In the genomic region with DNA sequence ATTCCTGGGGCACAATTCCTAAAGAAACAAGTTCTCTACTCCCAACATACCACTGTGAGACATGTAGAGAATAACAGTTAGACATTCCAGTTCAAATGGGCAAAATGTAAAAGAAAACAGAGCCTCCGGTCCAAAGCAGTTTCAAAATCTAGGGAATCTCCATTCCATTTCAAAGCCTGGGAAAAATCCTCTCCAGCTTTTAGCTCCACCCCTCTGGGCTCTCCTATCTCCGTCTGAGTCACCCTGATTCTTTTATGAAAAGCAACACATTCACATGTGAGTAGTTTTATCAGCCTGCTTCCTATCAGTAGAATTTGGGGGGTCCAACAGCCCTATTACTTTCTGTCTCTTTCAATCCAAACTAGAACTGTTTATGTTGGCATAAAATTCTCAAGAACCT, we compare ENCODE assay signal across 10 cellular contexts. TPM values are rescaled to one million over a fixed set of nuclear protein-coding genes. Genes with fewer than 3 reads are reported as not detected.
A peak's percentile ranks its signal among the peaks of the same experiment; 100 is the strongest.
DNase-seq lines count a peak whose midpoint lies in the region; ATAC-seq and TF ChIP-seq lines count a peak whose summit lies in the region.
"Had no signal": no experiment of that assay in that cellular context is flagged by ENCODE, and none has a peak within 500 bp of the region (broad histone marks: within the 10 kb centered on the region; RNA-seq: fewer than 3 reads in every experiment).

No MANE protein-coding gene starts in this region.

- H3K27me3 ChIP-seq in H7 (ENCODE audit: control insufficient read depth, insufficient read depth, low read length) (no peaks in the 10 kb centered on the region), foreskin keratinocyte (no peaks in the 10 kb centered on the region)
- H3K27me3 ChIP-seq: esophagus squamous epithelium had no signal

- intact Hi-C loops in activated T-helper 2 cell treated with anti-CD3 and anti-CD28 coated beads, Interferon-gamma antibody, Interleukin-2, Interleukin-4, amounts not matched to agents 10 μg/mL and 5 μg/mL and 100 μg/mL, durations not matched to agents 14 hours and 24 hours and 36 hours (cut with micrococcal nuclease): loop anchor here (5.0 kb wide), 4 partner anchors 112 to 292 kb away; partner anchors contain the start of genes FAM110A, RBCK1, SRXN1 and ZCCHC3
- intact Hi-C loops in Calu3 (cut with micrococcal nuclease; ENCODE audit: unreplicated experiment): no loop called here

- TF ChIP-seq CTCF in foreskin keratinocyte (conservative IDR thresholded peaks at IDR 0.05) (no peak), Calu3 (IDR thresholded peaks at IDR 0.05; ENCODE audit: unreplicated experiment) (no peak)

- no peaks in the 10 kb centered on the region for H3K27me3 Mint-ChIP-seq in T-cell
- no peaks in the 10 kb centered on the region for H3K27me3 Mint-ChIP-seq in activated T-helper 2 cell treated with anti-CD3 and anti-CD28 coated beads, Interferon-gamma antibody, Interleukin-2, Interleukin-4, amounts not matched to agents 10 μg/mL and 5 μg/mL and 100 μg/mL, durations not matched to agents 14 hours and 24 hours and 36 hours (ENCODE audit: low read depth)
- no peaks in the 10 kb centered on the region for H3K27me3 Mint-ChIP-seq in Calu3 (ENCODE audit: unreplicated experiment)

- H3K36me3 ChIP-seq in H7 (replicated peaks; ENCODE audit: control insufficient read depth, insufficient read depth, low read length): peaks cover 3% of the 10 kb centered on the region; the same call in 1 of the 2 replicates
- H3K36me3 ChIP-seq: esophagus squamous epithelium had no signal

- peaks cover 91 to 100% (median 93%) of the 10 kb centered on the region in 3 donors for H3K4me1 Mint-ChIP-seq in T-cell
- H3K4me1 Mint-ChIP-seq in stimulated activated effector memory CD8-positive, alpha-beta T cell treated with anti-CD3 and anti-CD28 coated beads, Interleukin-12 subunit alpha, Interleukin-12 subunit beta, amount 100 ng/mL, for 72 hours: peaks cover 94% of the 10 kb centered on the region
- peaks cover 60% of the 10 kb centered on the region for H3K4me1 Mint-ChIP-seq in activated T-helper 2 cell treated with anti-CD3 and anti-CD28 coated beads, Interferon-gamma antibody, Interleukin-2, Interleukin-4, amounts not matched to agents 10 μg/mL and 5 μg/mL and 100 μg/mL, durations not matched to agents 14 hours and 24 hours and 36 hours (ENCODE audit: low read depth)
- peaks cover 33% of the 10 kb centered on the region for H3K4me1 Mint-ChIP-seq in Calu3 (ENCODE audit: low read depth, unreplicated experiment)

- ATAC-seq in T-cell (replicated peaks in 1 of 4): no peak
- peak; percentile 25 for ATAC-seq in foreskin keratinocyte
- ATAC-seq in stimulated activated effector memory CD8-positive, alpha-beta T cell treated with anti-CD3 and anti-CD28 coated beads, Interleukin-12 subunit alpha, Interleukin-12 subunit beta, amount 100 ng/mL, for 72 hours: no peak
- no peak for ATAC-seq in GM21786 (IDR thresholded peaks at IDR 0.05; ENCODE audit: unreplicated experiment)

- H3K4me3 Mint-ChIP-seq in T-cell (peak overlapping the region in 2 of 3 donors; percentile 26 to 91), Calu3 (ENCODE audit: low read depth, unreplicated experiment) (no peak overlapping the region)
- H3K4me3 Mint-ChIP-seq in stimulated activated effector memory CD8-positive, alpha-beta T cell treated with anti-CD3 and anti-CD28 coated beads, Interleukin-12 subunit alpha, Interleukin-12 subunit beta, amount 100 ng/mL, for 72 hours: no peak overlapping the region
- no peak overlapping the region for H3K4me3 Mint-ChIP-seq in activated T-helper 2 cell treated with anti-CD3 and anti-CD28 coated beads, Interferon-gamma antibody, Interleukin-2, Interleukin-4, amounts not matched to agents 10 μg/mL and 5 μg/mL and 100 μg/mL, durations not matched to agents 14 hours and 24 hours and 36 hours (ENCODE audit: low read depth)
- H3K4me3 Mint-ChIP-seq: T-helper 2 cell treated with Interferon-gamma antibody and Interleukin-4, amounts not matched to agents 5 μg/mL and 100 μg/mL, for 36 hours had no signal

- CTCF ChIA-PET in T-cell (lab: Charles Lee): no interaction called here
- CTCF ChIA-PET in Calu3 (lab: Charles Lee): no interaction called here

- H3K27ac Mint-ChIP-seq in T-cell (peak overlapping the region in 1 of 2 donors; percentile 44), Calu3 (ENCODE audit: unreplicated experiment) (no peak overlapping the region)
- peak overlapping the region; percentile 1 for H3K27ac Mint-ChIP-seq in stimulated activated effector memory CD8-positive, alpha-beta T cell treated with anti-CD3 and anti-CD28 coated beads, Interleukin-12 subunit alpha, Interleukin-12 subunit beta, amount 100 ng/mL, for 72 hours
- H3K27ac Mint-ChIP-seq in activated T-helper 2 cell treated with anti-CD3 and anti-CD28 coated beads, Interferon-gamma antibody, Interleukin-2, Interleukin-4, amounts not matched to agents 10 μg/mL and 5 μg/mL and 100 μg/mL, durations not matched to agents 14 hours and 24 hours and 36 hours: no peak overlapping the region
- H3K27ac Mint-ChIP-seq: T-helper 2 cell treated with Interferon-gamma antibody and Interleukin-4, amounts not matched to agents 5 μg/mL and 100 μg/mL, for 36 hours had no signal

- H3K27ac ChIP-seq in foreskin keratinocyte: peak overlapping the region; percentile 53
- H3K27ac ChIP-seq: parathyroid adenoma had no signal

- no TSS peak for BruUV-seq in Calu3 (replicated peaks; lab: Mats Ljungman, UMichigan)

- H3K9me3 Mint-ChIP-seq in T-cell (peaks cover 0 to 7% (median 4%) of the 10 kb centered on the region in 3 donors), Calu3 (ENCODE audit: low read depth, unreplicated experiment) (peaks cover 6% of the 10 kb centered on the region)
- peaks cover 4% of the 10 kb centered on the region for H3K9me3 Mint-ChIP-seq in stimulated activated effector memory CD8-positive, alpha-beta T cell treated with anti-CD3 and anti-CD28 coated beads, Interleukin-12 subunit alpha, Interleukin-12 subunit beta, amount 100 ng/mL, for 72 hours
- H3K9me3 Mint-ChIP-seq in activated T-helper 2 cell treated with anti-CD3 and anti-CD28 coated beads, Interferon-gamma antibody, Interleukin-2, Interleukin-4, amounts not matched to agents 10 μg/mL and 5 μg/mL and 100 μg/mL, durations not matched to agents 14 hours and 24 hours and 36 hours: peaks cover 4% of the 10 kb centered on the region

- no peak overlapping the region for H3K4me3 ChIP-seq in H7 (ENCODE audit: insufficient read depth, low read depth, low read length)

- H3K36me3 Mint-ChIP-seq in T-cell (peaks cover 26% of the 10 kb centered on the region), Calu3 (ENCODE audit: insufficient read depth, unreplicated experiment) (peaks cover 27% of the 10 kb centered on the region)
- peaks cover 30% of the 10 kb centered on the region for H3K36me3 Mint-ChIP-seq in stimulated activated effector memory CD8-positive, alpha-beta T cell treated with anti-CD3 and anti-CD28 coated beads, Interleukin-12 subunit alpha, Interleukin-12 subunit beta, amount 100 ng/mL, for 72 hours
- H3K36me3 Mint-ChIP-seq in activated T-helper 2 cell treated with anti-CD3 and anti-CD28 coated beads, Interferon-gamma antibody, Interleukin-2, Interleukin-4, amounts not matched to agents 10 μg/mL and 5 μg/mL and 100 μg/mL, durations not matched to agents 14 hours and 24 hours and 36 hours (ENCODE audit: low read depth): peaks cover 59% of the 10 kb centered on the region

- H3K4me1 ChIP-seq in foreskin keratinocyte: peaks cover 20% of the 10 kb centered on the region

- POLR2A ChIA-PET in T-cell (lab: Charles Lee): no interaction called here

- DNase-seq in H7 (peak; percentile 38), T-cell (no peak), foreskin keratinocyte (peak in 1 of 2 donors; percentile 61), Calu3 (no peak)
- no peak for DNase-seq in stimulated activated effector memory CD8-positive, alpha-beta T cell treated with anti-CD3 and anti-CD28 coated beads, Interleukin-12 subunit alpha, Interleukin-12 subunit beta, amount 100 ng/mL, for 72 hours (ENCODE audit: low spot score in 2 of 2)
- no peak for DNase-seq in activated T-helper 2 cell treated with anti-CD3 and anti-CD28 coated beads, Interferon-gamma antibody, Interleukin-2, Interleukin-4, amounts not matched to agents 10 μg/mL and 5 μg/mL and 100 μg/mL, durations not matched to agents 14 hours and 24 hours and 36 hours (ENCODE audit: low spot score)
- DNase-seq: esophagus squamous epithelium had no signal

RNA-seq across cellular contexts. Expression of gene CSNK2A1, which starts 3.7 kb away (rescaled TPM):
- total RNA-seq in H7 (2014; rRNA removed; shearing (Covaris generic)): 124 and 187 TPM in 2 replicates
- 10 to 100 TPM; 73.7 to 84.4 (median 77.4) TPM for total RNA-seq in T-cell
- total RNA-seq in foreskin keratinocyte: 121 and 125 TPM in 2 replicates
- 52.7 and 57.8 TPM in 2 replicates for polyA plus RNA-seq in foreskin keratinocyte
- total RNA-seq in activated T-helper 2 cell treated with anti-CD3 and anti-CD28 coated beads, Interferon-gamma antibody, Interleukin-2, Interleukin-4, amounts not matched to agents 10 μg/mL and 5 μg/mL and 100 μg/mL, durations not matched to agents 14 hours and 24 hours and 36 hours: 160 and 169 TPM in 2 replicates
- total RNA-seq in Calu3 (2022): 110 and 113 TPM in 2 replicates

Comparison
In these comparisons a context has a peak if more than half of its experiments do, and no peak if none do; other contexts are left out.
1. H3K4me3 Mint-ChIP-seq: peak in T-cell (2 of 3); none in stimulated activated effector memory CD8-positive, alpha-beta T cell treated with anti-CD3 and anti-CD28 coated beads, Interleukin-12 subunit alpha, Interleukin-12 subunit beta, amount 100 ng/mL, for 72 hours (single experiment), activated T-helper 2 cell treated with anti-CD3 and anti-CD28 coated beads, Interferon-gamma antibody, Interleukin-2, Interleukin-4, amounts not matched to agents 10 μg/mL and 5 μg/mL and 100 μg/mL, durations not matched to agents 14 hours and 24 hours and 36 hours (single experiment) and Calu3 (single experiment).